Comparison of ENCODE assay signal across 1 cellular context in genomic region chr7:103843689-103844480, GRCh38.
TF ChIP-seq lines count a peak whose summit lies in the region.

No MANE protein-coding gene starts in this region.

TF ChIP-seq in SK-N-SH, 30 proteins besides CTCF, POLR2A, EP300 and RAD21 (continued from another document):
- TF ChIP-seq, protein P1, sequence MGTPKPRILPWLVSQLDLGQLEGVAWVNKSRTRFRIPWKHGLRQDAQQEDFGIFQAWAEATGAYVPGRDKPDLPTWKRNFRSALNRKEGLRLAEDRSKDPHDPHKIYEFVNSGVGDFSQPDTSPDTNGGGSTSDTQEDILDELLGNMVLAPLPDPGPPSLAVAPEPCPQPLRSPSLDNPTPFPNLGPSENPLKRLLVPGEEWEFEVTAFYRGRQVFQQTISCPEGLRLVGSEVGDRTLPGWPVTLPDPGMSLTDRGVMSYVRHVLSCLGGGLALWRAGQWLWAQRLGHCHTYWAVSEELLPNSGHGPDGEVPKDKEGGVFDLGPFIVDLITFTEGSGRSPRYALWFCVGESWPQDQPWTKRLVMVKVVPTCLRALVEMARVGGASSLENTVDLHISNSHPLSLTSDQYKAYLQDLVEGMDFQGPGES (IDR thresholded peaks at IDR 0.05; ENCODE audit: low read depth, low read length): no peak
- no peak for TF ChIP-seq FOXJ3 (CRISPR knock-in tag; IDR thresholded peaks at IDR 0.05)
- no peak for TF ChIP-seq RXRA (IDR thresholded peaks at IDR 0.05; ENCODE audit: borderline replicate concordance, low read depth)
- no peak for TF ChIP-seq FOSL2 (IDR thresholded peaks at IDR 0.05; ENCODE audit: borderline replicate concordance, low read depth)
- no peak for TF ChIP-seq RCOR1 (IDR thresholded peaks at IDR 0.05; ENCODE audit: low read length)
- no peak for TF ChIP-seq MEF2A (IDR thresholded peaks at IDR 0.05; ENCODE audit: borderline replicate concordance, low read depth)
- no peak for TF ChIP-seq NFIC (IDR thresholded peaks at IDR 0.05; ENCODE audit: borderline replicate concordance)
- TF ChIP-seq GATA2 (CRISPR knock-in tag; IDR thresholded peaks at IDR 0.05): no peak
- TF ChIP-seq GABPA (IDR thresholded peaks at IDR 0.05; ENCODE audit: low read depth): no peak
- no peak for TF ChIP-seq PBX3 (IDR thresholded peaks at IDR 0.05)
- no peak for TF ChIP-seq SMC3 (IDR thresholded peaks at IDR 0.05; ENCODE audit: low read depth, low read length)
